Comparison of ENCODE assay signal across 2 cellular contexts in genomic region chr2:11520092-11520693, GRCh38.
A peak's percentile ranks its signal among the peaks of the same experiment; 100 is the strongest.
TF ChIP-seq lines count a peak whose summit lies in the region.

No MANE protein-coding gene starts in this region.

TF ChIP-seq in HepG2, 621 proteins besides CTCF, POLR2A, EP300 and RAD21:
- TF ChIP-seq KLF6 (CRISPR knock-in tag; IDR thresholded peaks at IDR 0.05) (no peak), ZNF12 (CRISPR knock-in tag; IDR thresholded peaks at IDR 0.05) (peak; percentile 94), NR2F6 (IDR thresholded peaks at IDR 0.05) (no peak), NR2F6 (CRISPR knock-in tag; IDR thresholded peaks at IDR 0.05) (0 out of 2 replicates have a peak, but pooled peaks have one; percentile 10)

TF ChIP-seq in H1, 55 proteins besides CTCF, POLR2A, EP300 and RAD21:
- TF ChIP-seq TEAD4 (IDR thresholded peaks at IDR 0.05; ENCODE audit: low read depth, low read length) (no peak), CEBPB (IDR thresholded peaks at IDR 0.05; ENCODE audit: low read depth, low read length) (no peak), SRF (IDR thresholded peaks at IDR 0.05; ENCODE audit: low read depth, low read length) (peak; percentile 78)
